In genomic region chr16:52861614-52862022, GRCh38 we compare ENCODE assay signal across 1 cellular context.
TF ChIP-seq lines count a peak whose summit lies in the region.

No MANE protein-coding gene starts in this region.

TF ChIP-seq in H1, 55 proteins besides CTCF, POLR2A, EP300 and RAD21 (continued from another document):
- no peak for TF ChIP-seq SIN3A (conservative IDR thresholded peaks at IDR 0.05 in 1 of 2, IDR thresholded peaks at IDR 0.05 in 1 of 2; ENCODE audit: low read depth in 1 of 2, low read length in 2 of 2)
- no peak for TF ChIP-seq JUN (IDR thresholded peaks at IDR 0.05; ENCODE audit: low read depth, low read length)
- TF ChIP-seq RFX5 (IDR thresholded peaks at IDR 0.05; ENCODE audit: borderline replicate concordance, low read depth, low read length) = no peak
- no peak for TF ChIP-seq POLR2AphosphoS5 (IDR thresholded peaks at IDR 0.05; ENCODE audit: low read depth, low read length)
- TF ChIP-seq MAFK (IDR thresholded peaks at IDR 0.05; ENCODE audit: low read depth, low read length) = no peak
- TF ChIP-seq CREB1 (IDR thresholded peaks at IDR 0.05) = no peak
TF ChIP-seq in H1: peak in this region for 0.
